Comparison of ENCODE assay signal across 1 cellular context in the genomic region with DNA sequence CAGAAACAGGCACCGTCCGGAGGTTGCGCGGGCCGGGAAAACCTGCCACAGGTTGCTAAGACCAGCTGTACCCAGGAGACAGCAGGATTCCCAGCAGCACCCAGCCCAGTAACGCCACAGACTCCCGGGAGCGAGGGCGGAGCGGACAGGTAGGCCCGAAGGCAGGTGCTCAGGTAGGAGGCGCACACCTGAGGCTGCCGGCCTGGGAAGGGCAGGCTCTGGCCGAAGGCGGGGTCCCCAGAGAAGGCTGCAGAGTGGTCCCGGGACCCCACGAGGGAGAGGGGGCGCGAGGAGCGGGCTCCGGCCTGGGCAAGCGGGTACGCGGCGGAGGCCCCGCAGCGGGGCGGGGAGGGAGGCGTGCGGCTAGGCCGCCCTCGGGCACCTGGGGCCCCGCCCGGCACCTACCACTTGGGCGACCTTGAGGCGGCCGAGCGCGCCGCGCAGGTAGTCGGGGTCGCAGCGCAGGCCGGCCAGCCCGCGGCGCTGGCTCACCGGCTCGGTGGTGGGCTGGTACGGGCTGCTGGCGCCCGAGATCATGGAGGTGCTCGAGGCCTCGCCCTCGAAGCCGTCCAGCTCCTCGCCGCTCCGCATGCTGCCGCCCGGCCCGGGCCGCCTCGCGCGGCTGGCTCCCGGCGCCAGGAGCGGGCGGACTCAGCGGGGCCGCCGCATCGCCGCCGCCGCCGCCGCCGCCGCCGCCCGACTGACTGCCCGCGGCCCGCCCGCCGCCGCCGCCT.
A peak's percentile ranks its signal among the peaks of the same experiment; 100 is the strongest.
TF ChIP-seq lines count a peak whose summit lies in the region.

No MANE protein-coding gene starts in this region.

TF ChIP-seq in HepG2, 621 proteins besides CTCF, POLR2A, EP300 and RAD21 (continued from another document):
- TF ChIP-seq, protein P1, sequence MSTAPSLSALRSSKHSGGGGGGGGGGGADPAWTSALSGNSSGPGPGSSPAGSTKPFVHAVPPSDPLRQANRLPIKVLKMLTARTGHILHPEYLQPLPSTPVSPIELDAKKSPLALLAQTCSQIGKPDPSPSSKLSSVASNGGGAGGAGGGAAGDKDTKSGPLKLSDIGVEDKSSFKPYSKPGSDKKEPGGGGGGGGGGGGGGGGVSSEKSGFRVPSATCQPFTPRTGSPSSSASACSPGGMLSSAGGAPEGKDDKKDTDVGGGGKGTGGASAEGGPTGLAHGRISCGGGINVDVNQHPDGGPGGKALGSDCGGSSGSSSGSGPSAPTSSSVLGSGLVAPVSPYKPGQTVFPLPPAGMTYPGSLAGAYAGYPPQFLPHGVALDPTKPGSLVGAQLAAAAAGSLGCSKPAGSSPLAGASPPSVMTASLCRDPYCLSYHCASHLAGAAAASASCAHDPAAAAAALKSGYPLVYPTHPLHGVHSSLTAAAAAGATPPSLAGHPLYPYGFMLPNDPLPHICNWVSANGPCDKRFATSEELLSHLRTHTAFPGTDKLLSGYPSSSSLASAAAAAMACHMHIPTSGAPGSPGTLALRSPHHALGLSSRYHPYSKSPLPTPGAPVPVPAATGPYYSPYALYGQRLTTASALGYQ (CRISPR knock-in tag; IDR thresholded peaks at IDR 0.05), result no peak
- TF ChIP-seq, protein P2, sequence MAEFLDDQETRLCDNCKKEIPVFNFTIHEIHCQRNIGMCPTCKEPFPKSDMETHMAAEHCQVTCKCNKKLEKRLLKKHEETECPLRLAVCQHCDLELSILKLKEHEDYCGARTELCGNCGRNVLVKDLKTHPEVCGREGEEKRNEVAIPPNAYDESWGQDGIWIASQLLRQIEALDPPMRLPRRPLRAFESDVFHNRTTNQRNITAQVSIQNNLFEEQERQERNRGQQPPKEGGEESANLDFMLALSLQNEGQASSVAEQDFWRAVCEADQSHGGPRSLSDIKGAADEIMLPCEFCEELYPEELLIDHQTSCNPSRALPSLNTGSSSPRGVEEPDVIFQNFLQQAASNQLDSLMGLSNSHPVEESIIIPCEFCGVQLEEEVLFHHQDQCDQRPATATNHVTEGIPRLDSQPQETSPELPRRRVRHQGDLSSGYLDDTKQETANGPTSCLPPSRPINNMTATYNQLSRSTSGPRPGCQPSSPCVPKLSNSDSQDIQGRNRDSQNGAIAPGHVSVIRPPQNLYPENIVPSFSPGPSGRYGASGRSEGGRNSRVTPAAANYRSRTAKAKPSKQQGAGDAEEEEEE (CRISPR knock-in tag; IDR thresholded peaks at IDR 0.05; ENCODE audit: borderline replicate concordance), result no peak
- TF ChIP-seq TEAD2 (CRISPR knock-in tag; IDR thresholded peaks at IDR 0.05) (peak; percentile 25; the same call in 1 of the 2 replicates), ZSCAN20 (CRISPR knock-in tag; IDR thresholded peaks at IDR 0.05; ENCODE audit: borderline replicate concordance) (peak; percentile 82), ZNF124 (CRISPR knock-in tag; IDR thresholded peaks at IDR 0.05) (no peak), ZSCAN12 (CRISPR knock-in tag; IDR thresholded peaks at IDR 0.05) (no peak), ZNF572 (CRISPR knock-in tag; IDR thresholded peaks at IDR 0.05) (0 out of 2 replicates have a peak, but pooled peaks have one; percentile 68), NRL (CRISPR knock-in tag; IDR thresholded peaks at IDR 0.05; ENCODE audit: borderline replicate concordance) (0 out of 2 replicates have a peak, but pooled peaks have one; percentile 21), SPEN (CRISPR knock-in tag; IDR thresholded peaks at IDR 0.05; ENCODE audit: low read depth) (no peak; the same call in 1 of the 2 replicates), ZNF230 (CRISPR knock-in tag; IDR thresholded peaks at IDR 0.05) (peak; percentile 51; the same call in 1 of the 2 replicates), ZNF329 (CRISPR knock-in tag; IDR thresholded peaks at IDR 0.05; ENCODE audit: low read depth) (peak; percentile 61; the same call in 1 of the 2 replicates), ZNF891 (CRISPR knock-in tag; IDR thresholded peaks at IDR 0.05) (peak; percentile 77; the same call in 1 of the 2 replicates), HOXA3 (CRISPR knock-in tag; IDR thresholded peaks at IDR 0.05) (0 out of 2 replicates have a peak, but pooled peaks have one; percentile 10), CCAR2 (optimal IDR thresholded peaks at IDR 0.05; ENCODE audit: low read depth, low read length) (no peak), KAT7 (CRISPR knock-in tag; IDR thresholded peaks at IDR 0.05; ENCODE audit: borderline replicate concordance) (no peak), ZNF616 (CRISPR knock-in tag; IDR thresholded peaks at IDR 0.05; ENCODE audit: low read depth) (peak; percentile 76; the same call in 1 of the 2 replicates)
- TF ChIP-seq, protein P3, sequence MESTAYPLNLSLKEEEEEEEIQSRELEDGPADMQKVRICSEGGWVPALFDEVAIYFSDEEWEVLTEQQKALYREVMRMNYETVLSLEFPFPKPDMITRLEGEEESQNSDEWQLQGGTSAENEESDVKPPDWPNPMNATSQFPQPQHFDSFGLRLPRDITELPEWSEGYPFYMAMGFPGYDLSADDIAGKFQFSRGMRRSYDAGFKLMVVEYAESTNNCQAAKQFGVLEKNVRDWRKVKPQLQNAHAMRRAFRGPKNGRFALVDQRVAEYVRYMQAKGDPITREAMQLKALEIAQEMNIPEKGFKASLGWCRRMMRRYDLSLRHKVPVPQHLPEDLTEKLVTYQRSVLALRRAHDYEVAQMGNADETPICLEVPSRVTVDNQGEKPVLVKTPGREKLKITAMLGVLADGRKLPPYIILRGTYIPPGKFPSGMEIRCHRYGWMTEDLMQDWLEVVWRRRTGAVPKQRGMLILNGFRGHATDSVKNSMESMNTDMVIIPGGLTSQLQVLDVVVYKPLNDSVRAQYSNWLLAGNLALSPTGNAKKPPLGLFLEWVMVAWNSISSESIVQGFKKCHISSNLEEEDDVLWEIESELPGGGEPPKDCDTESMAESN (CRISPR knock-in tag; conservative IDR thresholded peaks at IDR 0.05), result 0 out of 2 replicates have a peak, but pooled peaks have one; percentile 77
- TF ChIP-seq, protein P4, sequence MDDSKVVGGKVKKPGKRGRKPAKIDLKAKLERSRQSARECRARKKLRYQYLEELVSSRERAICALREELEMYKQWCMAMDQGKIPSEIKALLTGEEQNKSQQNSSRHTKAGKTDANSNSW (CRISPR knock-in tag; IDR thresholded peaks at IDR 0.05; ENCODE audit: borderline replicate concordance), result no peak; the same call in 1 of the 2 replicates
- TF ChIP-seq, protein P5, sequence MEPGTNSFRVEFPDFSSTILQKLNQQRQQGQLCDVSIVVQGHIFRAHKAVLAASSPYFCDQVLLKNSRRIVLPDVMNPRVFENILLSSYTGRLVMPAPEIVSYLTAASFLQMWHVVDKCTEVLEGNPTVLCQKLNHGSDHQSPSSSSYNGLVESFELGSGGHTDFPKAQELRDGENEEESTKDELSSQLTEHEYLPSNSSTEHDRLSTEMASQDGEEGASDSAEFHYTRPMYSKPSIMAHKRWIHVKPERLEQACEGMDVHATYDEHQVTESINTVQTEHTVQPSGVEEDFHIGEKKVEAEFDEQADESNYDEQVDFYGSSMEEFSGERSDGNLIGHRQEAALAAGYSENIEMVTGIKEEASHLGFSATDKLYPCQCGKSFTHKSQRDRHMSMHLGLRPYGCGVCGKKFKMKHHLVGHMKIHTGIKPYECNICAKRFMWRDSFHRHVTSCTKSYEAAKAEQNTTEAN (CRISPR knock-in tag; conservative IDR thresholded peaks at IDR 0.05), result 0 out of 2 replicates have a peak, but pooled peaks have one; percentile 24
- TF ChIP-seq, protein P6, sequence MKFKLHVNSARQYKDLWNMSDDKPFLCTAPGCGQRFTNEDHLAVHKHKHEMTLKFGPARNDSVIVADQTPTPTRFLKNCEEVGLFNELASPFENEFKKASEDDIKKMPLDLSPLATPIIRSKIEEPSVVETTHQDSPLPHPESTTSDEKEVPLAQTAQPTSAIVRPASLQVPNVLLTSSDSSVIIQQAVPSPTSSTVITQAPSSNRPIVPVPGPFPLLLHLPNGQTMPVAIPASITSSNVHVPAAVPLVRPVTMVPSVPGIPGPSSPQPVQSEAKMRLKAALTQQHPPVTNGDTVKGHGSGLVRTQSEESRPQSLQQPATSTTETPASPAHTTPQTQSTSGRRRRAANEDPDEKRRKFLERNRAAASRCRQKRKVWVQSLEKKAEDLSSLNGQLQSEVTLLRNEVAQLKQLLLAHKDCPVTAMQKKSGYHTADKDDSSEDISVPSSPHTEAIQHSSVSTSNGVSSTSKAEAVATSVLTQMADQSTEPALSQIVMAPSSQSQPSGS (CRISPR knock-in tag; IDR thresholded peaks at IDR 0.05), result peak; percentile 30; the same call in 1 of the 2 replicates
- TF ChIP-seq, protein P7, sequence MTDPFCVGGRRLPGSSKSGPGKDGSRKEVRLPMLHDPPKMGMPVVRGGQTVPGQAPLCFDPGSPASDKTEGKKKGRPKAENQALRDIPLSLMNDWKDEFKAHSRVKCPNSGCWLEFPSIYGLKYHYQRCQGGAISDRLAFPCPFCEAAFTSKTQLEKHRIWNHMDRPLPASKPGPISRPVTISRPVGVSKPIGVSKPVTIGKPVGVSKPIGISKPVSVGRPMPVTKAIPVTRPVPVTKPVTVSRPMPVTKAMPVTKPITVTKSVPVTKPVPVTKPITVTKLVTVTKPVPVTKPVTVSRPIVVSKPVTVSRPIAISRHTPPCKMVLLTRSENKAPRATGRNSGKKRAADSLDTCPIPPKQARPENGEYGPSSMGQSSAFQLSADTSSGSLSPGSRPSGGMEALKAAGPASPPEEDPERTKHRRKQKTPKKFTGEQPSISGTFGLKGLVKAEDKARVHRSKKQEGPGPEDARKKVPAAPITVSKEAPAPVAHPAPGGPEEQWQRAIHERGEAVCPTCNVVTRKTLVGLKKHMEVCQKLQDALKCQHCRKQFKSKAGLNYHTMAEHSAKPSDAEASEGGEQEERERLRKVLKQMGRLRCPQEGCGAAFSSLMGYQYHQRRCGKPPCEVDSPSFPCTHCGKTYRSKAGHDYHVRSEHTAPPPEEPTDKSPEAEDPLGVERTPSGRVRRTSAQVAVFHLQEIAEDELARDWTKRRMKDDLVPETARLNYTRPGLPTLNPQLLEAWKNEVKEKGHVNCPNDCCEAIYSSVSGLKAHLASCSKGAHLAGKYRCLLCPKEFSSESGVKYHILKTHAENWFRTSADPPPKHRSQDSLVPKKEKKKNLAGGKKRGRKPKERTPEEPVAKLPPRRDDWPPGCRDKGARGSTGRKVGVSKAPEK (CRISPR knock-in tag; IDR thresholded peaks at IDR 0.05; ENCODE audit: borderline replicate concordance), result no peak
- TF ChIP-seq, protein P8, sequence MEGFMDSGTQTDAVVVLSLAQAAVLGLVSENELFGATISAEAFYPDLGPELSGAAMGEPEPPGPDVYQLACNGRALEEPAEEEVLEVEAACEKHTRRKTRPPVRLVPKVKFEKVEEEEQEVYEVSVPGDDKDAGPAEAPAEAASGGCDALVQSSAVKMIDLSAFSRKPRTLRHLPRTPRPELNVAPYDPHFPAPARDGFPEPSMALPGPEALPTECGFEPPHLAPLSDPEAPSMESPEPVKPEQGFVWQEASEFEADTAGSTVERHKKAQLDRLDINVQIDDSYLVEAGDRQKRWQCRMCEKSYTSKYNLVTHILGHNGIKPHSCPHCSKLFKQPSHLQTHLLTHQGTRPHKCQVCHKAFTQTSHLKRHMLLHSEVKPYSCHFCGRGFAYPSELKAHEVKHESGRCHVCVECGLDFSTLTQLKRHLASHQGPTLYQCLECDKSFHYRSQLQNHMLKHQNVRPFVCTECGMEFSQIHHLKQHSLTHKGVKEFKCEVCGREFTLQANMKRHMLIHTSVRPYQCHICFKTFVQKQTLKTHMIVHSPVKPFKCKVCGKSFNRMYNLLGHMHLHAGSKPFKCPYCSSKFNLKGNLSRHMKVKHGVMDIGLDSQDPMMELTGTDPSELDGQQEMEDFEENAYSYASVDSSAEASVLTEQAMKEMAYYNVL (CRISPR knock-in tag; IDR thresholded peaks at IDR 0.05; ENCODE audit: borderline replicate concordance), result no peak
TF ChIP-seq in HepG2: peak in this region for 124.
